Comparison of ENCODE assay signal across 8 cellular contexts in genomic region chr5:139787568-139788293, GRCh38. TPM values are rescaled to one million over a fixed set of nuclear protein-coding genes. Genes with fewer than 3 reads are reported as not detected.
DNase-seq lines count a peak whose midpoint lies in the region; ATAC-seq and TF ChIP-seq lines count a peak whose summit lies in the region.

No MANE protein-coding gene starts in this region.

- H3K36me3 ChIP-seq in brain microvascular endothelial cell (replicated peaks), result no peaks in the 10 kb centered on the region
- no peaks in the 10 kb centered on the region for H3K36me3 ChIP-seq in skeletal muscle tissue (ENCODE audit: control insufficient read depth in 3 of 3, insufficient read depth in 3 of 3, low read length in 3 of 3)

- peak overlapping the region; percentile 63 for H3K4me3 ChIP-seq in brain microvascular endothelial cell (ENCODE audit: low read depth, low read length)
- H3K4me3 ChIP-seq in iPS-18c (ENCODE audit: insufficient read depth, low read depth, low read length), result peak overlapping the region; percentile 89
- peak overlapping the region; percentile 70 to 93 (median 92) for H3K4me3 ChIP-seq in skeletal muscle tissue (ENCODE audit: low read length in 3 of 3)

- ATAC-seq in HG02840 (IDR thresholded peaks at IDR 0.05; ENCODE audit: low FRiP score, unreplicated experiment) (peak; percentile 67), GM18870 (IDR thresholded peaks at IDR 0.05; ENCODE audit: unreplicated experiment) (no peak)

- H3K9me3 ChIP-seq in iPS-18c (ENCODE audit: control insufficient read depth, insufficient read depth, low read length) (no peaks in the 10 kb centered on the region), skeletal muscle tissue (ENCODE audit: control insufficient read depth in 3 of 3, low read length in 3 of 3) (no peaks in the 10 kb centered on the region)

- in situ Hi-C loops in brain microvascular endothelial cell (cut with HindIII; ENCODE audit: low pct_ligation_motif_present, low sequenced_read_pairs), result no loop called here

- H3K27ac ChIP-seq in brain microvascular endothelial cell (no peak overlapping the region), skeletal muscle tissue (ENCODE audit: low read depth, low read length) (peak overlapping the region; percentile 93)

- H3K4me1 ChIP-seq in skeletal muscle tissue (ENCODE audit: control insufficient read depth in 3 of 3, insufficient read depth in 3 of 3, low read length in 3 of 3), result peaks cover 14 to 17% (median 15%) of the 10 kb centered on the region in 3 donors

- DNase-seq in NCI-H187 treated with DMSO at 0.1 percent for 48 hours (lab: John Stamatoyannopoulos, UW), result peak; percentile 40
- peak; percentile 86 for DNase-seq in UCSD-AML1 (lab: John Stamatoyannopoulos, UW; ENCODE audit: unreplicated experiment)
- DNase-seq in brain microvascular endothelial cell, result peak; percentile 77

- H3K9ac ChIP-seq in skeletal muscle tissue (ENCODE audit: low read depth in 1 of 3, low read length in 3 of 3), result peak overlapping the region; percentile 83 to 91 (median 86)

- peaks cover under 1% of the 10 kb centered on the region for H3K27me3 ChIP-seq in brain microvascular endothelial cell (replicated peaks)
- H3K27me3 ChIP-seq in skeletal muscle tissue (ENCODE audit: control insufficient read depth in 3 of 3, insufficient read depth in 3 of 3, low read length in 3 of 3), result no peaks in the 10 kb centered on the region

- TF ChIP-seq CTCF in GM12874 (IDR thresholded peaks at IDR 0.05; ENCODE audit: insufficient read depth, low read depth, low read length) (peak; percentile 98), brain microvascular endothelial cell (IDR thresholded peaks at IDR 0.05; ENCODE audit: low read depth, low read length, missing control alignments) (peak; percentile 95)

RNA-seq across cellular contexts. Expression of gene PSD2, which starts 7.9 kb away (rescaled TPM):
- total RNA-seq in skeletal muscle tissue, result 0.52 TPM
